1 cellular context compared by ENCODE assay signal in genomic region chr6:157535354-157536217, GRCh38.
TF ChIP-seq lines count a peak whose summit lies in the region.

No MANE protein-coding gene starts in this region.

TF ChIP-seq in HepG2, 621 proteins besides CTCF, POLR2A, EP300 and RAD21 (continued from another document and continues in another):
- TF ChIP-seq TRIM22 (IDR thresholded peaks at IDR 0.05): no peak
- no peak for TF ChIP-seq MXI1 (IDR thresholded peaks at IDR 0.05; ENCODE audit: borderline replicate concordance, low read depth, low read length)
- TF ChIP-seq ATRX (CRISPR knock-in tag; IDR thresholded peaks at IDR 0.05; ENCODE audit: borderline replicate concordance): no peak
- TF ChIP-seq ZBTB7A (CRISPR knock-in tag; IDR thresholded peaks at IDR 0.05): no peak
- TF ChIP-seq CBX5 (CRISPR knock-in tag; IDR thresholded peaks at IDR 0.05; ENCODE audit: borderline replicate concordance): peak; percentile 56; the same call in 1 of the 2 replicates
- no peak for TF ChIP-seq ATF6 (CRISPR knock-in tag; conservative IDR thresholded peaks at IDR 0.05)
- no peak for TF ChIP-seq LCORL (IDR thresholded peaks at IDR 0.05)
- TF ChIP-seq LCORL (CRISPR knock-in tag; IDR thresholded peaks at IDR 0.05): 0 out of 2 replicates have a peak, but pooled peaks have one; percentile 20
- peak; percentile 78 for TF ChIP-seq RARA (CRISPR knock-in tag; IDR thresholded peaks at IDR 0.05)
- no peak for TF ChIP-seq ZBTB38 (CRISPR knock-in tag; IDR thresholded peaks at IDR 0.05)
- no peak for TF ChIP-seq PREB (CRISPR knock-in tag; IDR thresholded peaks at IDR 0.05)
- TF ChIP-seq BRF2 (CRISPR knock-in tag; IDR thresholded peaks at IDR 0.05): no peak
- peak; percentile 60 for TF ChIP-seq TBL1XR1 (IDR thresholded peaks at IDR 0.05; ENCODE audit: borderline replicate concordance, low read length, partially characterized antibody)
- TF ChIP-seq MAFK (conservative IDR thresholded peaks at IDR 0.05 in 1 of 2, IDR thresholded peaks at IDR 0.05 in 1 of 2; ENCODE audit: low read length in 2 of 2): no peak
- TF ChIP-seq REST (IDR thresholded peaks at IDR 0.05; ENCODE audit: borderline replicate concordance in 1 of 2, low read depth in 1 of 2, low read length in 2 of 2): no peak
- TF ChIP-seq HMG20A (CRISPR knock-in tag; IDR thresholded peaks at IDR 0.05; ENCODE audit: borderline replicate concordance): no peak; the same call in 1 of the 2 replicates
- peak; percentile 21 for TF ChIP-seq SAP130 (CRISPR knock-in tag; IDR thresholded peaks at IDR 0.05; ENCODE audit: low read depth)
- TF ChIP-seq RFX3 (CRISPR knock-in tag; IDR thresholded peaks at IDR 0.05): no peak
- TF ChIP-seq ESRRA (CRISPR knock-in tag; IDR thresholded peaks at IDR 0.05; ENCODE audit: low read depth): 0 out of 2 replicates have a peak, but pooled peaks have one; percentile 57
- TF ChIP-seq ERF (CRISPR knock-in tag; IDR thresholded peaks at IDR 0.05): peak; percentile 53; the same call in 1 of the 2 replicates
- no peak for TF ChIP-seq ATM (IDR thresholded peaks at IDR 0.05; ENCODE audit: borderline replicate concordance)
- no peak for TF ChIP-seq SNAPC2 (CRISPR knock-in tag; IDR thresholded peaks at IDR 0.05)
- TF ChIP-seq ETV5 (CRISPR knock-in tag; IDR thresholded peaks at IDR 0.05; ENCODE audit: borderline replicate concordance): peak; percentile 55; the same call in 1 of the 2 replicates
- no peak for TF ChIP-seq CAMTA2 (CRISPR knock-in tag; IDR thresholded peaks at IDR 0.05; ENCODE audit: borderline replicate concordance)
- no peak for TF ChIP-seq ZNF253 (CRISPR knock-in tag; IDR thresholded peaks at IDR 0.05; ENCODE audit: borderline replicate concordance)
- peak; percentile 11; the same call in 1 of the 2 replicates for TF ChIP-seq MIER3 (CRISPR knock-in tag; IDR thresholded peaks at IDR 0.05; ENCODE audit: borderline replicate concordance)
- no peak for TF ChIP-seq ZNF513 (CRISPR knock-in tag; conservative IDR thresholded peaks at IDR 0.05)
- no peak for TF ChIP-seq NCOA1 (CRISPR knock-in tag; IDR thresholded peaks at IDR 0.05)
- TF ChIP-seq ZNF550 (CRISPR knock-in tag; IDR thresholded peaks at IDR 0.05; ENCODE audit: borderline replicate concordance): no peak
- peak; percentile 28; the same call in 1 of the 2 replicates for TF ChIP-seq PAXIP1 (CRISPR knock-in tag; conservative IDR thresholded peaks at IDR 0.05)
- TF ChIP-seq POLR2G (IDR thresholded peaks at IDR 0.05; ENCODE audit: low read depth, low read length): 0 out of 2 replicates have a peak, but pooled peaks have one; percentile 38
- no peak for TF ChIP-seq ZNF761 (CRISPR knock-in tag; conservative IDR thresholded peaks at IDR 0.05)
- 0 out of 4 replicates have a peak, but pooled peaks of 1 of the 2 experiments have one; percentile 46 for TF ChIP-seq NR2F1 (CRISPR knock-in tag; IDR thresholded peaks at IDR 0.05)
- TF ChIP-seq ZNF773 (CRISPR knock-in tag; IDR thresholded peaks at IDR 0.05; ENCODE audit: borderline replicate concordance): no peak
- peak; percentile 26; the same call in 1 of the 2 replicates for TF ChIP-seq FOSL2 (CRISPR knock-in tag; IDR thresholded peaks at IDR 0.05)
- peak; percentile 29; the same call in 1 of the 2 replicates for TF ChIP-seq SOX5 (CRISPR knock-in tag; IDR thresholded peaks at IDR 0.05; ENCODE audit: borderline replicate concordance)
- TF ChIP-seq ZNF512B (CRISPR knock-in tag; IDR thresholded peaks at IDR 0.05; ENCODE audit: borderline replicate concordance): peak; percentile 66; the same call in 1 of the 2 replicates
- no peak for TF ChIP-seq ZNF232 (CRISPR knock-in tag; IDR thresholded peaks at IDR 0.05; ENCODE audit: borderline replicate concordance)
- TF ChIP-seq MLXIP (CRISPR knock-in tag; IDR thresholded peaks at IDR 0.05; ENCODE audit: borderline replicate concordance): no peak
- no peak for TF ChIP-seq TCF7 (IDR thresholded peaks at IDR 0.05; ENCODE audit: low read depth)
- TF ChIP-seq NCOA2 (CRISPR knock-in tag; IDR thresholded peaks at IDR 0.05): no peak
